In the genomic region with DNA sequence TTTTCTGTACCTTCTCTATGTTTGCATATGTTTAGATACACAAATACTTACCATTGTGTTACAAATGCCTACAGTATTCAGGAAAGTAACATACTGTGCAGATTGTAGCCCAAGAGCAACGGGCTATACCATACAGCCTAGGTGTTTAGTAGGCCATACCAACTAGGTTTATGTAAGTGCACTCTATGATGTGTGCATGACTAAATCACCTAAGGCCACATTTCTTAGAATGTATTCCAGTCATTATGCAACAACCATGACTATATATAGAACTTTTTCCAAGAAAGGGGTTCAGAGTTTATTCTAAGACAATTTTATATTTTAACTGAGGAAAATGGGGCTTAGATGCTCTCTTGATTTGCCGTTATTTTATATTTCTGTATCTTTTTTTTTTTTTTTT, we compare ENCODE assay signal across 20 cellular contexts.
DNase-seq lines count a peak whose midpoint lies in the region; ATAC-seq, FAIRE-seq and TF ChIP-seq lines count a peak whose summit lies in the region.
"Had no signal": no experiment of that assay in that cellular context is flagged by ENCODE, and none has a peak within 500 bp of the region (broad histone marks: within the 10 kb centered on the region; RNA-seq: fewer than 3 reads in every experiment).

No MANE protein-coding gene starts in this region.

- peaks cover 0 to 2% of the 10 kb centered on the region in 2 experiments; a peak in 1 of 5 replicates for H3K4me1 ChIP-seq in K562 (replicated peaks in 1 of 2; ENCODE audit: control insufficient read depth in 2 of 2, insufficient read depth in 2 of 2, low read length in 2 of 2)
- peaks cover 0 to 11% of the 10 kb centered on the region in 2 donors for H3K4me1 ChIP-seq in right atrium auricular region

- ATAC-seq in K562 (peak; percentile 76), left colon (no peak), GM18861 (IDR thresholded peaks at IDR 0.05; ENCODE audit: unreplicated experiment) (no peak)
- ATAC-seq: CD8-positive, alpha-beta T cell; HepG2 had no signal

- FAIRE-seq in K562 (lab: Jason Lieb, UNC) (no peak), GM12892 (lab: Jason Lieb, UNC) (no peak)
- FAIRE-seq: HepG2 had no signal

- no peak overlapping the region for H3K4me2 ChIP-seq in K562 (ENCODE audit: insufficient read depth, low read length)
- H3K4me2 ChIP-seq: BLaER1 treated with 17β-estradiol and CSF1 and Interleukin-3, amounts not matched to agents 10 nM and 100 nM; KMS-11 had no signal

- in situ Hi-C loops in K562 (cut with MboI): no loop called here

- 35% methylated on average over 1 of the region's 2 CpGs for WGBS in K562 (ENCODE audit: insufficient coverage, low coverage, missing lambda C conversion rate)

- peak overlapping the region; percentile 6; the same call in 1 of the 3 replicates for H3K27ac ChIP-seq in K562 (ENCODE audit: extremely low read depth, low read depth, low read length)
- no peak overlapping the region for H3K27ac ChIP-seq in right atrium auricular region
- H3K27ac ChIP-seq: BLaER1 treated with 17β-estradiol and CSF1 and Interleukin-3, amounts not matched to agents 10 nM and 100 nM; KMS-11; RWPE1 had no signal

- H3K27me3 ChIP-seq in K562 (ENCODE audit: control insufficient read depth in 2 of 2, insufficient read depth in 2 of 2, low read length in 2 of 2) (no peaks in the 10 kb centered on the region), right atrium auricular region (no peaks in the 10 kb centered on the region)
- H3K27me3 ChIP-seq: BLaER1 treated with 17β-estradiol and CSF1 and Interleukin-3, amounts not matched to agents 10 nM and 100 nM had no signal

- CTCF ChIA-PET in HEK293T (lab: Yijun Ruan, JAX): interaction anchor here (0.6 kb wide), 2 partner anchors 45 to 1166 kb away, joined by 3 read pairs; no protein-coding TSS in a partner anchor
- CTCF ChIA-PET in K562 (lab: Yijun Ruan, JAX; ENCODE audit: low intra/inter-chr PET ratio): no interaction called here

- H3K36me3 ChIP-seq in K562 (ENCODE audit: control insufficient read depth, insufficient read depth, low read length): no peaks in the 10 kb centered on the region
- H3K36me3 ChIP-seq in right atrium auricular region: no peaks in the 10 kb centered on the region
- H3K36me3 ChIP-seq: BLaER1 treated with 17β-estradiol and CSF1 and Interleukin-3, amounts not matched to agents 10 nM and 100 nM had no signal

- DNase-seq in ELR (ENCODE audit: low read depth) (peak; percentile 51), HEK293T (ENCODE audit: extremely low spot score) (no peak), K562 (ENCODE audit: extremely low read depth in 1 of 4, low spot score in 3 of 4) (no peak), fibroblast of peridontal ligament (ENCODE audit: extremely low read depth) (peak; percentile 7), left colon (no peak), GM12892 (ENCODE audit: insufficient read length) (no peak), right atrium auricular region (ENCODE audit: low spot score) (no peak)
- DNase-seq: CD8-positive, alpha-beta T cell; DMS53; NCI-H1048; NCI-H1436; NCI-H2029; NCI-H524; NCI-H82; T-helper 1 cell had no signal

- H3K9me1 ChIP-seq in K562 (ENCODE audit: control insufficient read depth, insufficient read depth, low read length): no peaks in the 10 kb centered on the region

- no peak overlapping the region for H3K9ac ChIP-seq in K562 (ENCODE audit: insufficient read depth in 1 of 2, low read depth in 2 of 2, low read length in 2 of 2)
- H3K9ac ChIP-seq: BLaER1 treated with 17β-estradiol and CSF1 and Interleukin-3, amounts not matched to agents 10 nM and 100 nM; KMS-11 had no signal

- TF ChIP-seq CTCF in K562 (IDR thresholded peaks at IDR 0.05 in 2 of 3, conservative IDR thresholded peaks at IDR 0.05 in 1 of 3; ENCODE audit: insufficient read depth in 2 of 3, low read depth in 1 of 3, low read length in 3 of 3) (no peak), right atrium auricular region (IDR thresholded peaks at IDR 0.05) (no peak)

- no peaks in the 10 kb centered on the region for H4K20me1 ChIP-seq in K562 (replicated peaks; ENCODE audit: control insufficient read depth, insufficient read depth, low read length)
- H4K20me1 ChIP-seq: BLaER1 treated with 17β-estradiol and CSF1 and Interleukin-3, amounts not matched to agents 10 nM and 100 nM had no signal

- peak overlapping the region; percentile 44; the same call in 1 of the 2 replicates for H2AFZ ChIP-seq in K562 (ENCODE audit: low read depth, low read length)

- POLR2A ChIA-PET in HEK293T (lab: Yijun Ruan, JAX) (no interaction called here), K562 (lab: Yijun Ruan, JAX) (no interaction called here)

- intact Hi-C loops in K562 (cut with micrococcal nuclease): no loop called here
- intact Hi-C loops in left colon (cut with DNase I, micrococcal nuclease): no loop called here

- H3K9me3 ChIP-seq in K562 (replicated peaks; ENCODE audit: control insufficient read depth, insufficient read depth, low read depth, low read length): no peaks in the 10 kb centered on the region
- H3K9me3 ChIP-seq in right atrium auricular region: no peaks in the 10 kb centered on the region

- no peak for TF ChIP-seq RAD21 in K562 (CRISPR knock-in tag; conservative IDR thresholded peaks at IDR 0.05 in 1 of 2, IDR thresholded peaks at IDR 0.05 in 1 of 2)

- no TSS peak for BruUV-seq in K562 (replicated peaks; lab: Mats Ljungman, UMichigan)

- TF ChIP-seq EP300 in K562 (IDR thresholded peaks at IDR 0.05; ENCODE audit: low read length): no peak

- H3K4me3 ChIP-seq in K562: no peak overlapping the region
- H3K4me3 ChIP-seq in right atrium auricular region: no peak overlapping the region
- H3K4me3 ChIP-seq: BLaER1 treated with 17β-estradiol and CSF1 and Interleukin-3, amounts not matched to agents 10 nM and 100 nM had no signal

- no peak for TF ChIP-seq POLR2A in K562 (conservative IDR thresholded peaks at IDR 0.05)
- no peak for TF ChIP-seq POLR2A in GM12892 (IDR thresholded peaks at IDR 0.05; ENCODE audit: low read depth, low read length)

- H3K79me2 ChIP-seq in K562 (ENCODE audit: control insufficient read depth, insufficient read depth, low read length): no peaks in the 10 kb centered on the region

TF ChIP-seq in HEK293T, 16 proteins besides CTCF, POLR2A, EP300 and RAD21:
- TF ChIP-seq, protein P1, sequence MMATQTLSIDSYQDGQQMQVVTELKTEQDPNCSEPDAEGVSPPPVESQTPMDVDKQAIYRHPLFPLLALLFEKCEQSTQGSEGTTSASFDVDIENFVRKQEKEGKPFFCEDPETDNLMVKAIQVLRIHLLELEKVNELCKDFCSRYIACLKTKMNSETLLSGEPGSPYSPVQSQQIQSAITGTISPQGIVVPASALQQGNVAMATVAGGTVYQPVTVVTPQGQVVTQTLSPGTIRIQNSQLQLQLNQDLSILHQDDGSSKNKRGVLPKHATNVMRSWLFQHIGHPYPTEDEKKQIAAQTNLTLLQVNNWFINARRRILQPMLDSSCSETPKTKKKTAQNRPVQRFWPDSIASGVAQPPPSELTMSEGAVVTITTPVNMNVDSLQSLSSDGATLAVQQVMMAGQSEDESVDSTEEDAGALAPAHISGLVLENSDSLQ (IDR thresholded peaks at IDR 0.05): no peak
- TF ChIP-seq SUZ12 (IDR thresholded peaks at IDR 0.05) (no peak), FOXK2 (IDR thresholded peaks at IDR 0.05) (no peak), NFRKB (IDR thresholded peaks at IDR 0.05) (no peak), ZNF384 (IDR thresholded peaks at IDR 0.05) (0 out of 2 replicates have a peak, but pooled peaks have one; percentile 12)

TF ChIP-seq in K562, 482 proteins besides CTCF, POLR2A, EP300 and RAD21:
- TF ChIP-seq, protein P2, sequence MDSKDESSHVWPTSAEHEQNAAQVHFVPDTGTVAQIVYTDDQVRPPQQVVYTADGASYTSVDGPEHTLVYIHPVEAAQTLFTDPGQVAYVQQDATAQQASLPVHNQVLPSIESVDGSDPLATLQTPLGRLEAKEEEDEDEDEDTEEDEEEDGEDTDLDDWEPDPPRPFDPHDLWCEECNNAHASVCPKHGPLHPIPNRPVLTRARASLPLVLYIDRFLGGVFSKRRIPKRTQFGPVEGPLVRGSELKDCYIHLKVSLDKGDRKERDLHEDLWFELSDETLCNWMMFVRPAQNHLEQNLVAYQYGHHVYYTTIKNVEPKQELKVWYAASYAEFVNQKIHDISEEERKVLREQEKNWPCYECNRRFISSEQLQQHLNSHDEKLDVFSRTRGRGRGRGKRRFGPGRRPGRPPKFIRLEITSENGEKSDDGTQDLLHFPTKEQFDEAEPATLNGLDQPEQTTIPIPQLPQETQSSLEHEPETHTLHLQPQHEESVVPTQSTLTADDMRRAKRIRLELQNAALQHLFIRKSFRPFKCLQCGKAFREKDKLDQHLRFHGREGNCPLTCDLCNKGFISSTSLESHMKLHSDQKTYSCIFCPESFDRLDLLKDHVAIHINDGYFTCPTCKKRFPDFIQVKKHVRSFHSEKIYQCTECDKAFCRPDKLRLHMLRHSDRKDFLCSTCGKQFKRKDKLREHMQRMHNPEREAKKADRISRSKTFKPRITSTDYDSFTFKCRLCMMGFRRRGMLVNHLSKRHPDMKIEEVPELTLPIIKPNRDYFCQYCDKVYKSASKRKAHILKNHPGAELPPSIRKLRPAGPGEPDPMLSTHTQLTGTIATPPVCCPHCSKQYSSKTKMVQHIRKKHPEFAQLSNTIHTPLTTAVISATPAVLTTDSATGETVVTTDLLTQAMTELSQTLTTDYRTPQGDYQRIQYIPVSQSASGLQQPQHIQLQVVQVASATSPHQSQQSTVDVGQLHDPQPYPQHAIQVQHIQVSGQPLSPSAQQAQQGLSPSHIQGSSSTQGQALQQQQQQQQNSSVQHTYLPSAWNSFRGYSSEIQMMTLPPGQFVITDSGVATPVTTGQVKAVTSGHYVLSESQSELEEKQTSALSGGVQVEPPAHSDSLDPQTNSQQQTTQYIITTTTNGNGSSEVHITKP (IDR thresholded peaks at IDR 0.05; ENCODE audit: partially characterized antibody): peak; percentile 94
- TF ChIP-seq SMARCB1 (IDR thresholded peaks at IDR 0.05; ENCODE audit: insufficient read length, low read depth): no peak
- 0 out of 4 replicates have a peak, but pooled peaks of 1 of the 2 experiments have one; percentile 30 for TF ChIP-seq TBL1XR1 (IDR thresholded peaks at IDR 0.05; ENCODE audit: low read length in 2 of 2)
- TF ChIP-seq MEF2A (IDR thresholded peaks at IDR 0.05; ENCODE audit: control insufficient read depth, low read depth, low read length): peak; percentile 74; the same call in 1 of the 2 replicates
- peak in 1 of 2 experiments; percentile 32; a peak in 1 of 4 replicates for TF ChIP-seq FOXK2 (conservative IDR thresholded peaks at IDR 0.05 in 1 of 2, IDR thresholded peaks at IDR 0.05 in 1 of 2; ENCODE audit: low read depth in 2 of 2)

Comparison
In these comparisons a context has a peak if more than half of its experiments do, and no peak if none do; other contexts are left out.
1. DNase-seq: peak in ELR (single experiment) and fibroblast of peridontal ligament (single experiment); none in HEK293T (single experiment), K562 (0 of 4), left colon (0 of 2), GM12892 (single experiment) and right atrium auricular region (single experiment).